ENCODE assay signal across 16 cellular contexts in the genomic region with DNA sequence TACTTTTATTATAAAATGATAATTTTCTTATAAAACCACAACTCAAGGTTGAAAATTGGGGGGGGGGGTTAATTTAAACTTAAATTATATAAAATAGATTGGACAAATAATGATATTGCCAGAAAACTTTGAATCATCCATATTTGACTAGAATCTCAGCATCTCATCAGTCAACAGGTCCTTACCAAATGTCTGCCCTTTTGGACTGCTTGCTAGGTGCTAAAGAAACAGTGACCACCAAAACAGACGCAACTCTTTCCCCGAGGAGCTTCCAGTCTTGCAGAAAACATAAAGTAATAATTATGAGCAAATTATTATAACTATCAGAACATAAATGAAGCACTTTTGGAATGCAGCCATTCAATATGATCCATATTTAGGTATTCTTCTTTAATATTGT. TPM values are rescaled to one million over a fixed set of nuclear protein-coding genes. Genes with fewer than 3 reads are reported as not detected.
"Had no signal": no experiment of that assay in that cellular context is flagged by ENCODE, and none has a peak within 500 bp of the region (broad histone marks: within the 10 kb centered on the region; RNA-seq: fewer than 3 reads in every experiment).

No MANE protein-coding gene starts in this region.

- ATAC-seq: activated naive CD4-positive, alpha-beta T cell treated with anti-CD3 and anti-CD28 coated beads, Interleukin-2, amount 50 U/mL, for 72 hours; effector memory CD8-positive, alpha-beta T cell; foreskin keratinocyte; left lobe of liver; right lobe of liver had no signal

- H3K36me3 ChIP-seq: right lobe of liver, upper lobe of left lung had no signal

- H3K27ac ChIP-seq: epithelial cell of prostate, foreskin keratinocyte, right lobe of liver, upper lobe of left lung had no signal

- H3K4me1 ChIP-seq: foreskin keratinocyte, right lobe of liver, upper lobe of left lung had no signal

- H3K27me3 ChIP-seq: foreskin keratinocyte, right lobe of liver, upper lobe of left lung had no signal

- FAIRE-seq: kidney, TTC549 had no signal

- H3K4me3 ChIP-seq: right lobe of liver, upper lobe of left lung had no signal

- H3K9me3 ChIP-seq: right lobe of liver, upper lobe of left lung had no signal

- DNase-seq: activated CD4-positive, alpha-beta T cell treated with anti-CD3 and anti-CD28 coated beads, Interleukin-2, amount 50 U/mL, for 4 hours; activated gamma-delta T cell treated with Interleukin-2 at 50 U/mL for 16 hours; effector memory CD8-positive, alpha-beta T cell; foreskin keratinocyte; glutamatergic neuron; kidney; right lobe of liver; stimulated activated CD4-positive, alpha-beta T cell treated with anti-CD3 and anti-CD28 coated beads, Interleukin-12 subunit alpha, Interleukin-12 subunit beta, amount 100 ng/mL, for 4 hours; stimulated activated CD4-positive, alpha-beta T cell treated with anti-CD3 and anti-CD28 coated beads, Interleukin-1b, Interleukin-23, amount 100 ng/mL, for 48 hours; stimulated activated naive CD4-positive, alpha-beta T cell treated with Interleukin-2 at 50 U/mL for 16 hours; upper lobe of left lung had no signal

RNA-seq across cellular contexts. Expression of a gene that starts 8.6 kb away (rescaled TPM):
- total RNA-seq: dermis microvascular lymphatic vessel endothelial cell had no signal
